10 cellular contexts compared by ENCODE assay signal in genomic region chr14:92670967-92671366, GRCh38.
DNase-seq lines count a peak whose midpoint lies in the region; ATAC-seq, FAIRE-seq and TF ChIP-seq lines count a peak whose summit lies in the region.
"Had no signal": no experiment of that assay in that cellular context is flagged by ENCODE, and none has a peak within 500 bp of the region (broad histone marks: within the 10 kb centered on the region; RNA-seq: fewer than 3 reads in every experiment).

No MANE protein-coding gene starts in this region.

- no peaks in the 10 kb centered on the region for H3K9me3 Mint-ChIP-seq in activated CD4-positive, alpha-beta memory T cell treated with anti-CD3 and anti-CD28 coated beads for 36 hours
- no peaks in the 10 kb centered on the region for H3K9me3 Mint-ChIP-seq in activated CD4-positive, alpha-beta memory T cell treated with anti-CD3 and anti-CD28 coated beads, Interleukin-2, amount 10 ng/mL, durations not matched to agents 7 days and 5 days
- no peaks in the 10 kb centered on the region for H3K9me3 Mint-ChIP-seq in stimulated activated effector memory CD8-positive, alpha-beta T cell treated with anti-CD3 and anti-CD28 coated beads, Interleukin-12 subunit alpha, Interleukin-12 subunit beta, amount 100 ng/mL, for 72 hours

- in situ Hi-C loops in mammary epithelial cell (cut with MboI; ENCODE audit: low sequenced_read_pairs in 2 of 2), result no loop called here

- H2AFZ ChIP-seq in mammary epithelial cell (ENCODE audit: low read depth, low read length), result no peak overlapping the region

- TF ChIP-seq CTCF in choroid plexus epithelial cell (conservative IDR thresholded peaks at IDR 0.05; ENCODE audit: low read depth, low read length) (no peak), mammary epithelial cell (conservative IDR thresholded peaks at IDR 0.05 in 1 of 2, IDR thresholded peaks at IDR 0.05 in 1 of 2; ENCODE audit: extremely low read depth in 1 of 2, insufficient read depth in 1 of 2, low read depth in 1 of 2, low read length in 2 of 2) (no peak)

- intact Hi-C loops in activated CD4-positive, alpha-beta memory T cell treated with anti-CD3 and anti-CD28 coated beads for 36 hours (cut with micrococcal nuclease), result no loop called here
- intact Hi-C loops in mammary epithelial cell (cut with micrococcal nuclease), result no loop called here

- no peak overlapping the region for H3K4me2 ChIP-seq in mammary epithelial cell (ENCODE audit: insufficient read depth, low read depth, low read length)

- peaks cover 74% of the 10 kb centered on the region for H3K4me1 Mint-ChIP-seq in activated CD4-positive, alpha-beta memory T cell treated with anti-CD3 and anti-CD28 coated beads for 36 hours (ENCODE audit: low read depth)
- H3K4me1 Mint-ChIP-seq in activated CD4-positive, alpha-beta memory T cell treated with anti-CD3 and anti-CD28 coated beads, Interleukin-2, amount 10 ng/mL, durations not matched to agents 7 days and 5 days, result peaks cover 39% of the 10 kb centered on the region
- H3K4me1 Mint-ChIP-seq in stimulated activated effector memory CD8-positive, alpha-beta T cell treated with anti-CD3 and anti-CD28 coated beads, Interleukin-12 subunit alpha, Interleukin-12 subunit beta, amount 100 ng/mL, for 72 hours, result peaks cover 70% of the 10 kb centered on the region

- ATAC-seq in stimulated activated effector memory CD8-positive, alpha-beta T cell treated with anti-CD3 and anti-CD28 coated beads, Interleukin-12 subunit alpha, Interleukin-12 subunit beta, amount 100 ng/mL, for 72 hours, result peak; percentile 60

- FAIRE-seq in HTR-8/SVneo (lab: Jason Lieb, UNC), result peak; percentile 31

- no peak overlapping the region for H3K4me3 ChIP-seq in choroid plexus epithelial cell (ENCODE audit: low read depth, low read length)
- H3K4me3 ChIP-seq in mammary epithelial cell (replicated peaks in 1 of 3; ENCODE audit: insufficient read depth in 1 of 3, low read depth in 2 of 3, low read length in 3 of 3), result no peak overlapping the region
- H3K4me3 ChIP-seq: tibial nerve had no signal

- H3K27ac ChIP-seq in mammary epithelial cell (ENCODE audit: insufficient read depth, low read depth, low read length), result no peak overlapping the region
- H3K27ac ChIP-seq: tibial nerve had no signal

- H3K79me2 ChIP-seq in mammary epithelial cell (ENCODE audit: insufficient read depth, low read length), result no peaks in the 10 kb centered on the region

- H3K27ac Mint-ChIP-seq in activated CD4-positive, alpha-beta memory T cell treated with anti-CD3 and anti-CD28 coated beads for 36 hours, result peak overlapping the region; percentile 60
- no peak overlapping the region for H3K27ac Mint-ChIP-seq in activated CD4-positive, alpha-beta memory T cell treated with anti-CD3 and anti-CD28 coated beads, Interleukin-2, amount 10 ng/mL, durations not matched to agents 7 days and 5 days
- H3K27ac Mint-ChIP-seq in stimulated activated effector memory CD8-positive, alpha-beta T cell treated with anti-CD3 and anti-CD28 coated beads, Interleukin-12 subunit alpha, Interleukin-12 subunit beta, amount 100 ng/mL, for 72 hours, result peak overlapping the region; percentile 83

- H3K36me3 Mint-ChIP-seq in activated CD4-positive, alpha-beta memory T cell treated with anti-CD3 and anti-CD28 coated beads for 36 hours, result peaks cover 25% of the 10 kb centered on the region
- H3K36me3 Mint-ChIP-seq in activated CD4-positive, alpha-beta memory T cell treated with anti-CD3 and anti-CD28 coated beads, Interleukin-2, amount 10 ng/mL, durations not matched to agents 7 days and 5 days (ENCODE audit: low read depth), result peaks cover 59% of the 10 kb centered on the region
- peaks cover 97% of the 10 kb centered on the region for H3K36me3 Mint-ChIP-seq in stimulated activated effector memory CD8-positive, alpha-beta T cell treated with anti-CD3 and anti-CD28 coated beads, Interleukin-12 subunit alpha, Interleukin-12 subunit beta, amount 100 ng/mL, for 72 hours

- H4K20me1 ChIP-seq in mammary epithelial cell (ENCODE audit: insufficient read depth, low read length), result no peaks in the 10 kb centered on the region

- H3K9me3 ChIP-seq in mammary epithelial cell (replicated peaks; ENCODE audit: insufficient read depth, low read length), result no peaks in the 10 kb centered on the region
- H3K9me3 ChIP-seq: tibial nerve had no signal

- DNase-seq in activated CD4-positive, alpha-beta memory T cell treated with anti-CD3 and anti-CD28 coated beads for 36 hours, result peak; percentile 39
- DNase-seq in activated CD4-positive, alpha-beta memory T cell treated with anti-CD3 and anti-CD28 coated beads, Interleukin-2, amount 10 ng/mL, durations not matched to agents 7 days and 5 days, result no peak
- DNase-seq in HTR-8/SVneo (ENCODE audit: insufficient read length, low spot score) (no peak), choroid plexus epithelial cell (ENCODE audit: low read depth) (peak; percentile 44), NCI-H2171 treated with DMSO at 0.1 percent for 48 hours (lab: John Stamatoyannopoulos, UW) (no peak), mammary epithelial cell (no peak), NCI-H82 (lab: John Stamatoyannopoulos, UW) (no peak)
- DNase-seq in stimulated activated effector memory CD8-positive, alpha-beta T cell treated with anti-CD3 and anti-CD28 coated beads, Interleukin-12 subunit alpha, Interleukin-12 subunit beta, amount 100 ng/mL, for 72 hours (ENCODE audit: low spot score in 2 of 2), result no peak
- DNase-seq: activated CD4-positive, alpha-beta T cell treated with anti-CD3 and anti-CD28 coated beads for 4 hours had no signal

- WGBS in mammary epithelial cell (ENCODE audit: low coverage, missing lambda C conversion rate), result 64% methylated on average over 5 of the region's 5 CpGs

- H3K9ac ChIP-seq in mammary epithelial cell (ENCODE audit: insufficient read depth, low read length), result no peak overlapping the region

- CTCF ChIA-PET in activated CD4-positive, alpha-beta memory T cell treated with anti-CD3 and anti-CD28 coated beads for 36 hours (lab: Charles Lee), result interaction anchor here (1.2 to 2.0 kb wide), 3 partner anchors 10 to 57 kb away, joined by 6 to 11 read pairs (median 9); no protein-coding TSS in a partner anchor
- CTCF ChIA-PET in activated CD4-positive, alpha-beta memory T cell treated with anti-CD3 and anti-CD28 coated beads, Interleukin-2, amount 10 ng/mL, durations not matched to agents 7 days and 5 days (lab: Charles Lee), result interaction anchor here (0.7 to 1.4 kb wide), 3 partner anchors 16 to 121 kb away, joined by 3 to 7 read pairs (median 3); no protein-coding TSS in a partner anchor
- CTCF ChIA-PET in mammary epithelial cell (lab: Charles Lee; ENCODE audit: low non-redundant PET), result no interaction called here

- no peaks in the 10 kb centered on the region for H3K27me3 ChIP-seq in mammary epithelial cell (ENCODE audit: insufficient read depth, low read length)
- H3K27me3 ChIP-seq: tibial nerve had no signal

- H3K4me1 ChIP-seq in mammary epithelial cell (ENCODE audit: insufficient read depth, low read length), result no peaks in the 10 kb centered on the region

- no peaks in the 10 kb centered on the region for H3K27me3 Mint-ChIP-seq in activated CD4-positive, alpha-beta memory T cell treated with anti-CD3 and anti-CD28 coated beads for 36 hours
- H3K27me3 Mint-ChIP-seq in activated CD4-positive, alpha-beta memory T cell treated with anti-CD3 and anti-CD28 coated beads, Interleukin-2, amount 10 ng/mL, durations not matched to agents 7 days and 5 days, result no peaks in the 10 kb centered on the region

- POLR2A ChIA-PET in activated CD4-positive, alpha-beta memory T cell treated with anti-CD3 and anti-CD28 coated beads for 36 hours (lab: Charles Lee), result no interaction called here
- POLR2A ChIA-PET in activated CD4-positive, alpha-beta memory T cell treated with anti-CD3 and anti-CD28 coated beads, Interleukin-2, amount 10 ng/mL, durations not matched to agents 7 days and 5 days (lab: Charles Lee), result interaction anchor here (0.8 to 1.8 kb wide), 2 partner anchors 18 to 20 kb away, joined by 3 to 9 read pairs; no protein-coding TSS in a partner anchor

- BruUV-seq in mammary epithelial cell (replicated peaks; lab: Mats Ljungman, UMichigan), result no TSS peak

- no peak overlapping the region for H3K4me3 Mint-ChIP-seq in activated CD4-positive, alpha-beta memory T cell treated with anti-CD3 and anti-CD28 coated beads for 36 hours
- H3K4me3 Mint-ChIP-seq in activated CD4-positive, alpha-beta memory T cell treated with anti-CD3 and anti-CD28 coated beads, Interleukin-2, amount 10 ng/mL, durations not matched to agents 7 days and 5 days, result no peak overlapping the region
- no peak overlapping the region for H3K4me3 Mint-ChIP-seq in stimulated activated effector memory CD8-positive, alpha-beta T cell treated with anti-CD3 and anti-CD28 coated beads, Interleukin-12 subunit alpha, Interleukin-12 subunit beta, amount 100 ng/mL, for 72 hours

- dilution Hi-C loops in mammary epithelial cell (cut with HindIII; ENCODE audit: low sequenced_read_pairs), result no loop called here

- no peaks in the 10 kb centered on the region for H3K36me3 ChIP-seq in mammary epithelial cell (ENCODE audit: insufficient read depth, low read length)

Comparison
In these comparisons a context has a peak if more than half of its experiments do, and no peak if none do; other contexts are left out.
1. DNase-seq: peak in activated CD4-positive, alpha-beta memory T cell treated with anti-CD3 and anti-CD28 coated beads for 36 hours (single experiment) and choroid plexus epithelial cell (single experiment); none in activated CD4-positive, alpha-beta memory T cell treated with anti-CD3 and anti-CD28 coated beads, Interleukin-2, amount 10 ng/mL, durations not matched to agents 7 days and 5 days (single experiment), HTR-8/SVneo (single experiment), stimulated activated effector memory CD8-positive, alpha-beta T cell treated with anti-CD3 and anti-CD28 coated beads, Interleukin-12 subunit alpha, Interleukin-12 subunit beta, amount 100 ng/mL, for 72 hours (0 of 2), NCI-H2171 treated with DMSO at 0.1 percent for 48 hours (single experiment), mammary epithelial cell (single experiment) and NCI-H82 (single experiment).